In genomic region chr2:88122141-88122884, GRCh38 we compare ENCODE assay signal across 1 cellular context.
TF ChIP-seq lines count a peak whose summit lies in the region.

No MANE protein-coding gene starts in this region.

TF ChIP-seq in HepG2, 621 proteins besides CTCF, POLR2A, EP300 and RAD21 (continued from another document and continues in another):
- TF ChIP-seq PRDM15 (CRISPR knock-in tag; IDR thresholded peaks at IDR 0.05) (0 out of 2 replicates have a peak, but pooled peaks have one; percentile 49), HOXA7 (CRISPR knock-in tag; IDR thresholded peaks at IDR 0.05) (0 out of 2 replicates have a peak, but pooled peaks have one; percentile 11), ZNF557 (CRISPR knock-in tag; IDR thresholded peaks at IDR 0.05) (no peak), ZNF574 (CRISPR knock-in tag; IDR thresholded peaks at IDR 0.05) (peak; percentile 54; the same call in 1 of the 2 replicates), MXD3 (CRISPR knock-in tag; IDR thresholded peaks at IDR 0.05) (no peak), ZNF484 (CRISPR knock-in tag; IDR thresholded peaks at IDR 0.05; ENCODE audit: borderline replicate concordance, low read depth) (no peak), NR2C2 (CRISPR knock-in tag; IDR thresholded peaks at IDR 0.05; ENCODE audit: borderline replicate concordance) (0 out of 2 replicates have a peak, but pooled peaks have one; percentile 29), KLF15 (CRISPR knock-in tag; IDR thresholded peaks at IDR 0.05; ENCODE audit: borderline replicate concordance) (no peak), ZFP91 (CRISPR knock-in tag; IDR thresholded peaks at IDR 0.05; ENCODE audit: borderline replicate concordance) (peak; percentile 61; the same call in 1 of the 2 replicates), ZNF83 (CRISPR knock-in tag; IDR thresholded peaks at IDR 0.05; ENCODE audit: borderline replicate concordance) (no peak), MYC (CRISPR knock-in tag; IDR thresholded peaks at IDR 0.05; ENCODE audit: borderline replicate concordance) (peak; percentile 28; the same call in 1 of the 2 replicates), ZNF251 (CRISPR knock-in tag; IDR thresholded peaks at IDR 0.05) (0 out of 2 replicates have a peak, but pooled peaks have one; percentile 21), ZNF503 (CRISPR knock-in tag; IDR thresholded peaks at IDR 0.05) (peak; percentile 75; the same call in 1 of the 2 replicates), ZNF572 (CRISPR knock-in tag; IDR thresholded peaks at IDR 0.05) (peak; percentile 32; the same call in 1 of the 2 replicates), ZNF331 (CRISPR knock-in tag; IDR thresholded peaks at IDR 0.05) (peak; percentile 61; the same call in 1 of the 2 replicates), ZNF333 (CRISPR knock-in tag; IDR thresholded peaks at IDR 0.05; ENCODE audit: borderline replicate concordance) (no peak), ZNF709 (CRISPR knock-in tag; IDR thresholded peaks at IDR 0.05) (peak; percentile 76; the same call in 1 of the 2 replicates), CEBPB (IDR thresholded peaks at IDR 0.05; ENCODE audit: borderline replicate concordance, low read depth, low read length) (no peak), FOSL1 (CRISPR knock-in tag; IDR thresholded peaks at IDR 0.05; ENCODE audit: borderline replicate concordance) (no peak), NFIC (IDR thresholded peaks at IDR 0.05; ENCODE audit: low read length) (0 out of 2 replicates have a peak, but pooled peaks have one; percentile 35), ZBTB2 (CRISPR knock-in tag; IDR thresholded peaks at IDR 0.05; ENCODE audit: low read depth) (no peak), NPAS2 (CRISPR knock-in tag; IDR thresholded peaks at IDR 0.05; ENCODE audit: borderline replicate concordance) (no peak), KLF6 (CRISPR knock-in tag; IDR thresholded peaks at IDR 0.05) (0 out of 2 replicates have a peak, but pooled peaks have one; percentile 56), CREB1 (IDR thresholded peaks at IDR 0.05) (no peak), CREB1 (CRISPR knock-in tag; IDR thresholded peaks at IDR 0.05) (no peak), ZNF609 (CRISPR knock-in tag; IDR thresholded peaks at IDR 0.05; ENCODE audit: borderline replicate concordance) (peak; percentile 66), FLYWCH1 (CRISPR knock-in tag; IDR thresholded peaks at IDR 0.05) (peak; percentile 67; the same call in 1 of the 2 replicates), ETV5 (CRISPR knock-in tag; IDR thresholded peaks at IDR 0.05; ENCODE audit: borderline replicate concordance) (no peak; the same call in 1 of the 2 replicates), SRSF1 (optimal IDR thresholded peaks at IDR 0.05; ENCODE audit: low read depth, low read length) (no peak), ZFP82 (CRISPR knock-in tag; IDR thresholded peaks at IDR 0.05; ENCODE audit: borderline replicate concordance) (0 out of 2 replicates have a peak, but pooled peaks have one; percentile 34), SIX1 (CRISPR knock-in tag; IDR thresholded peaks at IDR 0.05; ENCODE audit: borderline replicate concordance) (0 out of 2 replicates have a peak, but pooled peaks have one; percentile 17), ZNF788 (CRISPR knock-in tag; IDR thresholded peaks at IDR 0.05; ENCODE audit: borderline replicate concordance) (peak; percentile 35; the same call in 1 of the 2 replicates), ZMYM3 (CRISPR knock-in tag; IDR thresholded peaks at IDR 0.05) (0 out of 2 replicates have a peak, but pooled peaks have one; percentile 20), ZBTB4 (CRISPR knock-in tag; IDR thresholded peaks at IDR 0.05; ENCODE audit: borderline replicate concordance) (peak; percentile 41), ZSCAN31 (CRISPR knock-in tag; IDR thresholded peaks at IDR 0.05; ENCODE audit: low read depth) (0 out of 2 replicates have a peak, but pooled peaks have one; percentile 51)
